11 cellular contexts compared by ENCODE assay signal in the genomic region with DNA sequence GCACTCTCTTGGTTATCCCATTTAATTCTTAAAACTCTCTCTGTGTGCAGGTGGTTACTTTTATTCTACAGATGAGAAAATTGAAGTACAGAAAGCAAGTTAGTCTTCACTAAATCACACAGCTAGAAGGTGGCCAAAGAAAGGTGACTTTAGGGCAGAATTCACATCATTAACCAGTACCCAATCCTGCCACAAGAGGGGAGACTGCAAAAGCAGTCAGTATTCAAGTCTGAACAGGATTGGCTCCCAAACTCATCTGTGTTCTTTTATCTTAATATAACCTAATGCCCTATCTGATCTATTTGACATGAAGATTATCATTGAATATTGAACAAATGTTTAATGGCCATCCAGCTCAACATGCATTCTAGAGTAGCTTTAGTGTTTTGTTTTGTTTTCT.
DNase-seq lines count a peak whose midpoint lies in the region; ATAC-seq and TF ChIP-seq lines count a peak whose summit lies in the region.
"Had no signal": no experiment of that assay in that cellular context is flagged by ENCODE, and none has a peak within 500 bp of the region (broad histone marks: within the 10 kb centered on the region; RNA-seq: fewer than 3 reads in every experiment).

No MANE protein-coding gene starts in this region.

- peaks cover 0 to 2% (median under 1%) of the 10 kb centered on the region in 3 donors for H3K9me3 Mint-ChIP-seq in T-cell

- intact Hi-C loops in ascending aorta (cut with DNase I), result no loop called here

- no peaks in the 10 kb centered on the region for H3K27me3 ChIP-seq in ascending aorta
- H3K27me3 ChIP-seq in smooth muscle cell (ENCODE audit: low read depth), result no peaks in the 10 kb centered on the region

- no peaks in the 10 kb centered on the region for H3F3A ChIP-seq in smooth muscle cell (ENCODE audit: low read depth)

- CTCF ChIA-PET in T-cell (lab: Charles Lee), result no interaction called here

- H2AFZ ChIP-seq in smooth muscle cell (ENCODE audit: low read depth), result no peak overlapping the region

- no peak overlapping the region for H3K4me3 Mint-ChIP-seq in T-cell
- H3K4me3 Mint-ChIP-seq: naive B cell had no signal

- H3K27me3 Mint-ChIP-seq in T-cell, result no peaks in the 10 kb centered on the region
- H3K27me3 Mint-ChIP-seq: naive B cell had no signal

- H3K36me3 Mint-ChIP-seq in T-cell, result no peaks in the 10 kb centered on the region
- H3K36me3 Mint-ChIP-seq: naive B cell had no signal

- POLR2A ChIA-PET in T-cell (lab: Charles Lee), result no interaction called here

- TF ChIP-seq CTCF in ascending aorta (IDR thresholded peaks at IDR 0.05), result peak in 2 of 3 experiments; percentile 34 to 42
- peak; percentile 18 for TF ChIP-seq CTCF in smooth muscle cell (IDR thresholded peaks at IDR 0.05; ENCODE audit: borderline replicate concordance, insufficient read depth, poor library complexity, severe bottlenecking)

- no peak overlapping the region for H3K27ac Mint-ChIP-seq in T-cell
- H3K27ac Mint-ChIP-seq: naive B cell had no signal

- no peaks in the 10 kb centered on the region for H3K4me1 Mint-ChIP-seq in T-cell
- H3K4me1 Mint-ChIP-seq: naive B cell had no signal

- H3K36me3 ChIP-seq in ascending aorta (no peaks in the 10 kb centered on the region), smooth muscle cell (ENCODE audit: low read depth) (no peaks in the 10 kb centered on the region)

- no peak overlapping the region for H3K4me2 ChIP-seq in smooth muscle cell

- H3K27ac ChIP-seq in ascending aorta (no peak overlapping the region), smooth muscle cell (ENCODE audit: low read depth) (no peak overlapping the region)

- ATAC-seq in HG03095 (IDR thresholded peaks at IDR 0.05; ENCODE audit: unreplicated experiment) (peak; percentile 83), T-cell (replicated peaks in 1 of 4) (no peak)

- H4K20me1 ChIP-seq in smooth muscle cell (ENCODE audit: low read depth), result no peaks in the 10 kb centered on the region

- H3K4me3 ChIP-seq in ascending aorta (no peak overlapping the region), smooth muscle cell (no peak overlapping the region)

- H3K9me3 ChIP-seq in ascending aorta (no peaks in the 10 kb centered on the region), smooth muscle cell (replicated peaks; ENCODE audit: low read depth) (no peaks in the 10 kb centered on the region)

- H3K4me1 ChIP-seq in ascending aorta, result peaks cover 0 to 4% of the 10 kb centered on the region in 2 donors
- peaks cover 11% of the 10 kb centered on the region for H3K4me1 ChIP-seq in smooth muscle cell (ENCODE audit: low read depth)

- H3K79me2 ChIP-seq in smooth muscle cell (ENCODE audit: low read depth), result no peaks in the 10 kb centered on the region

- peak; percentile 64 for DNase-seq in DMS53 (lab: John Stamatoyannopoulos, UW)
- no peak for DNase-seq in DMS53 treated with DMSO at 0.1 percent for 48 hours (lab: John Stamatoyannopoulos, UW; ENCODE audit: unreplicated experiment)
- no peak for DNase-seq in ascending aorta (ENCODE audit: low spot score in 2 of 2)
- no peak for DNase-seq in smooth muscle cell (lab: John Stamatoyannopoulos, UW; ENCODE audit: unreplicated experiment)
- DNase-seq in NCI-H82 treated with DMSO at 0.1 percent for 48 hours (lab: John Stamatoyannopoulos, UW; ENCODE audit: unreplicated experiment), result no peak
- no peak for DNase-seq in T-cell
- no peak for DNase-seq in AG20443 (ENCODE audit: low spot score)
- DNase-seq: 8988T, naive B cell, NCI-H2029 had no signal

- H3K9ac ChIP-seq in smooth muscle cell (ENCODE audit: low read depth), result no peak overlapping the region
